ENCODE assay signal across 9 cellular contexts in genomic region chr2:53970095-53970897, GRCh38. TPM values are rescaled to one million over a fixed set of nuclear protein-coding genes. Genes with fewer than 3 reads are reported as not detected.
DNase-seq lines count a peak whose midpoint lies in the region; ATAC-seq, FAIRE-seq and TF ChIP-seq lines count a peak whose summit lies in the region.
"Had no signal": no experiment of that assay in that cellular context is flagged by ENCODE, and none has a peak within 500 bp of the region (broad histone marks: within the 10 kb centered on the region; RNA-seq: fewer than 3 reads in every experiment).

No MANE protein-coding gene starts in this region.

- peaks cover 0 to 7% of the 10 kb centered on the region in 2 experiments for H3K36me3 ChIP-seq in keratinocyte (ENCODE audit: control insufficient read depth in 2 of 2, extremely low read depth in 1 of 2, insufficient read depth in 2 of 2, low read length in 2 of 2)
- H3K36me3 ChIP-seq in spleen, result peaks cover 0 to 15% (median 6%) of the 10 kb centered on the region in 6 donors

- WGBS in spleen, 5 donors, result 0 to 2% (median 0%) methylated on average over 34 to 61 of the region's 61 CpGs

- H3K4me3 ChIP-seq in keratinocyte (ENCODE audit: control insufficient read depth in 2 of 3, extremely low read depth in 1 of 3, insufficient read depth in 2 of 3, low read depth in 1 of 3, low read length in 3 of 3), result peak overlapping the region; percentile 85 to 99 (median 98)
- peak overlapping the region; percentile 52 to 95 (median 84) for H3K4me3 ChIP-seq in spleen

- TF ChIP-seq POLR2A in spleen (IDR thresholded peaks at IDR 0.05), result no peak

- no peak for FAIRE-seq in keratinocyte (lab: Jason Lieb, UNC)
- FAIRE-seq: islet of Langerhans had no signal

- H3K27me3 ChIP-seq in keratinocyte (ENCODE audit: control insufficient read depth, extremely low read depth, insufficient read depth, low read length) (no peaks in the 10 kb centered on the region), spleen (replicated peaks in 1 of 7) (no peaks in the 10 kb centered on the region)

- H3K9me1 ChIP-seq in keratinocyte (ENCODE audit: control insufficient read depth, extremely low read depth, insufficient read depth, low read length), result no peaks in the 10 kb centered on the region

- H3K79me2 ChIP-seq in keratinocyte (ENCODE audit: control insufficient read depth, insufficient read depth, low read length), result peaks cover 59% of the 10 kb centered on the region

- peak overlapping the region; percentile 99 for H3K9ac ChIP-seq in keratinocyte (ENCODE audit: control insufficient read depth, extremely low read depth, insufficient read depth, low read length)

- H3K4me1 ChIP-seq in keratinocyte (ENCODE audit: control insufficient read depth, extremely low read depth, insufficient read depth, low read length) (peaks cover 17% of the 10 kb centered on the region), spleen (peaks cover 25 to 71% (median 45%) of the 10 kb centered on the region in 6 donors)

- peak overlapping the region; percentile 93 for H3K27ac ChIP-seq in caudate nucleus (ENCODE audit: low read depth, low read length)
- H3K27ac ChIP-seq in keratinocyte (ENCODE audit: control insufficient read depth, insufficient read depth, low read length), result peak overlapping the region; percentile 98
- peak overlapping the region; percentile 93 to 97 (median 95) for H3K27ac ChIP-seq in spleen

- no peak overlapping the region for H2AFZ ChIP-seq in keratinocyte (ENCODE audit: control insufficient read depth, low read length)

- intact Hi-C loops in spleen (cut with DNase I; ENCODE audit: low total_unique reads), result no loop called here

- TF ChIP-seq CTCF in keratinocyte (optimal IDR thresholded peaks at IDR 0.05 in 1 of 3, IDR thresholded peaks at IDR 0.05 in 1 of 3, conservative IDR thresholded peaks at IDR 0.05 in 1 of 3; ENCODE audit: extremely low read depth in 1 of 3, insufficient read depth in 2 of 3, low read length in 3 of 3) (no peak), spleen (IDR thresholded peaks at IDR 0.05 in 8 of 11, conservative IDR thresholded peaks at IDR 0.05 in 3 of 11) (no peak)

- in situ Hi-C loops in G401 (cut with HindIII; ENCODE audit: low sequenced_read_pairs), result no loop called here

- ATAC-seq in GM21447 (IDR thresholded peaks at IDR 0.05; ENCODE audit: unreplicated experiment), result peak; percentile 29

- peak; percentile 33 for DNase-seq in G401 (ENCODE audit: low spot score)
- peak; percentile 34 for DNase-seq in HPDE6-E6E7 (ENCODE audit: extremely low spot score)
- peak in 3 of 5 donors; percentile 5 to 37 (median 11) for DNase-seq in T-helper 1 cell
- DNase-seq in caudate nucleus (lab: John Stamatoyannopoulos, UW), result peak in 45 of 61 donors; percentile 2 to 89 (median 42)
- DNase-seq in keratinocyte (ENCODE audit: low read depth, low spot score), result no peak
- no peak for DNase-seq in spleen
- no peak for DNase-seq in NCI-H2029 (lab: John Stamatoyannopoulos, UW)

- peak overlapping the region; percentile 92 for H3K4me2 ChIP-seq in keratinocyte (ENCODE audit: control insufficient read depth, extremely low read depth, insufficient read depth, low read depth, low read length)

- peaks cover 3% of the 10 kb centered on the region for H4K20me1 ChIP-seq in keratinocyte (ENCODE audit: control insufficient read depth, extremely low read depth, insufficient read depth, low read length)

- dilution Hi-C loops in keratinocyte (cut with MboI; ENCODE audit: extremely low pct_ligation_motif_present, low sequenced_read_pairs), result no loop called here

- no peaks in the 10 kb centered on the region for H3K9me3 ChIP-seq in keratinocyte (ENCODE audit: control insufficient read depth, low read depth, low read length)
- no peaks in the 10 kb centered on the region for H3K9me3 ChIP-seq in spleen

RNA-seq across cellular contexts. Expression of gene PSME4, which starts 0.5 kb away (rescaled TPM):
- total RNA-seq in G401 (2014; rRNA removed; shearing (Covaris generic)), result 14.6 and 24.3 TPM in 2 replicates
- polyA plus RNA-seq in keratinocyte (45.8 to 59.4 TPM (median 46.2 TPM) in 3 replicates), spleen (10 to 100 TPM; 34.1 to 47.5 (median 35.5) TPM)
- 22.6 TPM for polyA plus RNA-seq in keratinocyte (2011; ENCODE audit: low read depth)
- polyA plus RNA-seq in keratinocyte (2011; cell fraction: cytosol; rRNA removed), result 36.9 and 76.6 TPM in 2 replicates
- 92.7 and 104 TPM in 2 replicates for polyA plus RNA-seq in keratinocyte (2011; cell fraction: nucleus; rRNA removed)
- polyA plus RNA-seq in keratinocyte (2012; ENCODE audit: low replicate concordance), result 41.5 and 58.1 TPM in 2 replicates
- 25.1 to 154 TPM (median 91.7 TPM) in 3 replicates for polyA minus RNA-seq in keratinocyte
- 46.6 TPM for polyA minus RNA-seq in keratinocyte (2011; cell fraction: cytosol; rRNA and poly(A)+ RNA removed)
- polyA minus RNA-seq in keratinocyte (2011; cell fraction: nucleus; rRNA and poly(A)+ RNA removed), result 69.2 and 158 TPM in 2 replicates
- 10 to 100 TPM; 53.8 to 88.1 (median 73.6) TPM for total RNA-seq in spleen

Comparison
In these comparisons a context has a peak if more than half of its experiments do, and no peak if none do; other contexts are left out.
1. DNase-seq: peak in G401 (single experiment), HPDE6-E6E7 (single experiment), T-helper 1 cell (3 of 5) and caudate nucleus (45 of 61); none in keratinocyte (single experiment), spleen (single experiment) and NCI-H2029 (single experiment).
2. Peak in every context shown above with its lines, with median percentiles within 50 percentile points of each other: H3K27ac ChIP-seq.